In genomic region chr12:88305491-88305890, GRCh38 we compare ENCODE assay signal across 26 cellular contexts.
DNase-seq lines count a peak whose midpoint lies in the region; ATAC-seq and TF ChIP-seq lines count a peak whose summit lies in the region.
"Had no signal": no experiment of that assay in that cellular context is flagged by ENCODE, and none has a peak within 500 bp of the region (broad histone marks: within the 10 kb centered on the region; RNA-seq: fewer than 3 reads in every experiment).

No MANE protein-coding gene starts in this region.

- no peaks in the 10 kb centered on the region for H3K36me3 Mint-ChIP-seq in MCF 10A (ENCODE audit: insufficient read depth, unreplicated experiment)
- H3K36me3 Mint-ChIP-seq: activated CD4-positive, alpha-beta memory T cell treated with anti-CD3 and anti-CD28 coated beads for 36 hours; WTC11 had no signal

- H3K9ac ChIP-seq in mammary epithelial cell (ENCODE audit: insufficient read depth, low read length) (peak overlapping the region; percentile 10), adipocyte (ENCODE audit: low read length) (peak overlapping the region; percentile 25)
- H3K9ac ChIP-seq: KMS-11 had no signal

- H3K4me3 Mint-ChIP-seq in MCF 10A (ENCODE audit: unreplicated experiment): no peak overlapping the region
- H3K4me3 Mint-ChIP-seq: activated CD4-positive, alpha-beta memory T cell treated with anti-CD3 and anti-CD28 coated beads for 36 hours; activated naive CD8-positive, alpha-beta T cell treated with anti-CD3 and anti-CD28 coated beads, Interleukin-2, amount 50 U/mL, for 24 hours; effector memory CD8-positive, alpha-beta T cell; nephron progenitor cell; T-helper 2 cell treated with Interferon-gamma antibody and Interleukin-4, amounts not matched to agents 5 μg/mL and 100 μg/mL, for 36 hours; WTC11 had no signal

- H3K9me3 ChIP-seq in mammary epithelial cell (replicated peaks; ENCODE audit: insufficient read depth, low read length) (no peaks in the 10 kb centered on the region), adipocyte (ENCODE audit: control insufficient read depth, low read length) (no peaks in the 10 kb centered on the region)
- H3K9me3 ChIP-seq: BE2C, mucosa of descending colon, sigmoid colon had no signal

- no peaks in the 10 kb centered on the region for H4K20me1 ChIP-seq in mammary epithelial cell (ENCODE audit: insufficient read depth, low read length)

- H3K4me3 ChIP-seq in mammary epithelial cell (replicated peaks in 1 of 3; ENCODE audit: insufficient read depth in 1 of 3, low read depth in 2 of 3, low read length in 3 of 3) (no peak overlapping the region), adipocyte (ENCODE audit: low read length) (no peak overlapping the region), fibroblast of the aortic adventitia (ENCODE audit: low read depth, low read length) (no peak overlapping the region)
- H3K4me3 ChIP-seq: hepatocyte, mucosa of descending colon, sigmoid colon, SK-N-MC had no signal

- H3K4me2 ChIP-seq in mammary epithelial cell (ENCODE audit: insufficient read depth, low read depth, low read length): peak overlapping the region; percentile 54
- H3K4me2 ChIP-seq: hepatocyte, KMS-11 had no signal

- no peak for ATAC-seq in HG03520 (IDR thresholded peaks at IDR 0.05; ENCODE audit: unreplicated experiment)
- ATAC-seq: activated naive CD8-positive, alpha-beta T cell treated with anti-CD3 and anti-CD28 coated beads, Interleukin-2, amount 50 U/mL, for 24 hours; effector memory CD8-positive, alpha-beta T cell; mucosa of descending colon; WTC11 had no signal

- intact Hi-C loops in mammary epithelial cell (cut with micrococcal nuclease) (no loop called here), MCF 10A (cut with micrococcal nuclease) (no loop called here)

- no peaks in the 10 kb centered on the region for H3K27me3 Mint-ChIP-seq in MCF 10A (ENCODE audit: insufficient read depth, unreplicated experiment)
- H3K27me3 Mint-ChIP-seq: activated CD4-positive, alpha-beta memory T cell treated with anti-CD3 and anti-CD28 coated beads for 36 hours; effector memory CD8-positive, alpha-beta T cell had no signal

- H3K36me3 ChIP-seq in mammary epithelial cell (ENCODE audit: insufficient read depth, low read length) (no peaks in the 10 kb centered on the region), adipocyte (ENCODE audit: control insufficient read depth, insufficient read depth, low read length, severe bottlenecking) (no peaks in the 10 kb centered on the region)
- H3K36me3 ChIP-seq: BE2C, brain microvascular endothelial cell, sigmoid colon had no signal

- BruUV-seq in mammary epithelial cell (replicated peaks; lab: Mats Ljungman, UMichigan) (no TSS peak), MCF 10A (replicated peaks; lab: Mats Ljungman, UMichigan) (no TSS peak)

- POLR2A ChIA-PET in MCF 10A (lab: Yijun Ruan, JAX): interaction anchor here (0.7 to 1.9 kb wide), 8 partner anchors 11 to 163 kb away, joined by 3 to 6 read pairs (median 4); partner anchors contain the start of genes CEP290 and TMTC3

- in situ Hi-C loops in mammary epithelial cell (cut with MboI; ENCODE audit: low sequenced_read_pairs in 2 of 2): no loop called here

- no peaks in the 10 kb centered on the region for H3K27me3 ChIP-seq in mammary epithelial cell (ENCODE audit: insufficient read depth, low read length)
- H3K27me3 ChIP-seq in adipocyte (replicated peaks; ENCODE audit: control insufficient read depth, insufficient read depth, low read length): no peaks in the 10 kb centered on the region
- H3K27me3 ChIP-seq: BE2C, brain microvascular endothelial cell, hepatocyte, sigmoid colon had no signal

- CTCF ChIA-PET in mammary epithelial cell (lab: Charles Lee; ENCODE audit: low non-redundant PET): no interaction called here
- CTCF ChIA-PET in MCF 10A (lab: Yijun Ruan, JAX): interaction anchor here (0.9 to 1.4 kb wide), 2 partner anchors 9 to 11 kb away, joined by 3 to 6 read pairs; no protein-coding TSS in a partner anchor

- peak overlapping the region; percentile 41 for H3K27ac ChIP-seq in mammary epithelial cell (ENCODE audit: insufficient read depth, low read depth, low read length)
- H3K27ac ChIP-seq: brain microvascular endothelial cell, hepatocyte, KMS-11, sigmoid colon, SK-N-MC had no signal

- H3K27ac Mint-ChIP-seq in MCF 10A (ENCODE audit: low read depth, unreplicated experiment): no peak overlapping the region
- H3K27ac Mint-ChIP-seq: activated CD4-positive, alpha-beta memory T cell treated with anti-CD3 and anti-CD28 coated beads for 36 hours; activated naive CD8-positive, alpha-beta T cell treated with anti-CD3 and anti-CD28 coated beads, Interleukin-2, amount 50 U/mL, for 24 hours; effector memory CD8-positive, alpha-beta T cell; nephron progenitor cell; T-helper 2 cell treated with Interferon-gamma antibody and Interleukin-4, amounts not matched to agents 5 μg/mL and 100 μg/mL, for 36 hours; WTC11 had no signal

- no peaks in the 10 kb centered on the region for H3K9me3 Mint-ChIP-seq in MCF 10A (ENCODE audit: unreplicated experiment)
- H3K9me3 Mint-ChIP-seq: activated CD4-positive, alpha-beta memory T cell treated with anti-CD3 and anti-CD28 coated beads for 36 hours; effector memory CD8-positive, alpha-beta T cell; nephron progenitor cell; T-helper 2 cell treated with Interferon-gamma antibody and Interleukin-4, amounts not matched to agents 5 μg/mL and 100 μg/mL, for 36 hours; WTC11 had no signal

- 38% methylated on average over 4 of the region's 4 CpGs for WGBS in mammary epithelial cell (ENCODE audit: low coverage, missing lambda C conversion rate)

- H2AFZ ChIP-seq in mammary epithelial cell (ENCODE audit: low read depth, low read length): no peak overlapping the region
- H2AFZ ChIP-seq: hepatocyte had no signal

- DNase-seq in mammary epithelial cell (peak; percentile 46), MCF 10A (ENCODE audit: unreplicated experiment) (no peak), adipocyte (ENCODE audit: low read depth) (no peak), fibroblast of the aortic adventitia (ENCODE audit: low read depth) (peak; percentile 70), NCI-H1417 (lab: John Stamatoyannopoulos, UW) (no peak), UCSD-AML1 (lab: John Stamatoyannopoulos, UW; ENCODE audit: unreplicated experiment) (no peak), HPDE6-E6E7 (ENCODE audit: extremely low spot score) (no peak)
- DNase-seq: activated CD4-positive, alpha-beta memory T cell treated with anti-CD3 and anti-CD28 coated beads for 36 hours; activated effector memory CD4-positive, alpha-beta T cell treated with anti-CD3 and anti-CD28 coated beads, Interleukin-2, amount 50 U/mL, for 16 hours; activated naive CD8-positive, alpha-beta T cell treated with anti-CD3 and anti-CD28 coated beads, Interleukin-2, amount 50 U/mL, for 24 hours; BE2C; brain microvascular endothelial cell; COR-L47; effector memory CD8-positive, alpha-beta T cell; mucosa of descending colon; NCI-H2029; NCI-H510A; nephron progenitor cell; posterior cingulate gyrus; sigmoid colon had no signal

- H3K4me1 ChIP-seq in mammary epithelial cell (ENCODE audit: insufficient read depth, low read length) (peaks cover 27% of the 10 kb centered on the region), adipocyte (ENCODE audit: control insufficient read depth, insufficient read depth, low read length) (peaks cover 65% of the 10 kb centered on the region)
- H3K4me1 ChIP-seq: BE2C had no signal

- H3K79me2 ChIP-seq in mammary epithelial cell (ENCODE audit: insufficient read depth, low read length): no peaks in the 10 kb centered on the region
- H3K79me2 ChIP-seq: hepatocyte had no signal

- dilution Hi-C loops in mammary epithelial cell (cut with HindIII; ENCODE audit: low sequenced_read_pairs): no loop called here

- no peak for TF ChIP-seq CTCF in mammary epithelial cell (conservative IDR thresholded peaks at IDR 0.05 in 1 of 2, IDR thresholded peaks at IDR 0.05 in 1 of 2; ENCODE audit: extremely low read depth in 1 of 2, insufficient read depth in 1 of 2, low read depth in 1 of 2, low read length in 2 of 2)
- TF ChIP-seq CTCF in MCF 10A (IDR thresholded peaks at IDR 0.05; ENCODE audit: unreplicated experiment): no peak
- TF ChIP-seq CTCF in fibroblast of the aortic adventitia (IDR thresholded peaks at IDR 0.05; ENCODE audit: insufficient read depth, low read length): peak; percentile 1

- H3K4me1 Mint-ChIP-seq in MCF 10A (ENCODE audit: insufficient read depth, unreplicated experiment): peaks cover 27% of the 10 kb centered on the region
- H3K4me1 Mint-ChIP-seq: WTC11 had no signal

Comparison
In these comparisons a context has a peak if more than half of its experiments do, and no peak if none do; other contexts are left out.
1. DNase-seq: peak in mammary epithelial cell (single experiment) and fibroblast of the aortic adventitia (single experiment); none in MCF 10A (single experiment), adipocyte (single experiment), NCI-H1417 (0 of 3), UCSD-AML1 (single experiment) and HPDE6-E6E7 (single experiment).